ENCODE assay signal across 1 cellular context in genomic region chrX:150697641-150698040, GRCh38.
TF ChIP-seq lines count a peak whose summit lies in the region.

No MANE protein-coding gene starts in this region.

TF ChIP-seq in K562, 482 proteins besides CTCF, POLR2A, EP300 and RAD21 (continued from another document):
- TF ChIP-seq SIN3A (IDR thresholded peaks at IDR 0.05; ENCODE audit: borderline replicate concordance in 2 of 2, control insufficient read depth in 1 of 2, low read depth in 2 of 2, low read length in 2 of 2): no peak
- 0 out of 2 replicates have a peak, but pooled peaks have one; percentile 37 for TF ChIP-seq ESRRA (IDR thresholded peaks at IDR 0.05; ENCODE audit: borderline replicate concordance, low read depth)
- TF ChIP-seq DNMT1 (IDR thresholded peaks at IDR 0.05): no peak
- TF ChIP-seq BCOR (IDR thresholded peaks at IDR 0.05): peak; percentile 27; the same call in 1 of the 2 replicates
- TF ChIP-seq CCAR2 (IDR thresholded peaks at IDR 0.05; ENCODE audit: low read depth, low read length): no peak
TF ChIP-seq in K562: peak in this region for 3.
